Comparison of ENCODE assay signal across 8 cellular contexts in the genomic region with DNA sequence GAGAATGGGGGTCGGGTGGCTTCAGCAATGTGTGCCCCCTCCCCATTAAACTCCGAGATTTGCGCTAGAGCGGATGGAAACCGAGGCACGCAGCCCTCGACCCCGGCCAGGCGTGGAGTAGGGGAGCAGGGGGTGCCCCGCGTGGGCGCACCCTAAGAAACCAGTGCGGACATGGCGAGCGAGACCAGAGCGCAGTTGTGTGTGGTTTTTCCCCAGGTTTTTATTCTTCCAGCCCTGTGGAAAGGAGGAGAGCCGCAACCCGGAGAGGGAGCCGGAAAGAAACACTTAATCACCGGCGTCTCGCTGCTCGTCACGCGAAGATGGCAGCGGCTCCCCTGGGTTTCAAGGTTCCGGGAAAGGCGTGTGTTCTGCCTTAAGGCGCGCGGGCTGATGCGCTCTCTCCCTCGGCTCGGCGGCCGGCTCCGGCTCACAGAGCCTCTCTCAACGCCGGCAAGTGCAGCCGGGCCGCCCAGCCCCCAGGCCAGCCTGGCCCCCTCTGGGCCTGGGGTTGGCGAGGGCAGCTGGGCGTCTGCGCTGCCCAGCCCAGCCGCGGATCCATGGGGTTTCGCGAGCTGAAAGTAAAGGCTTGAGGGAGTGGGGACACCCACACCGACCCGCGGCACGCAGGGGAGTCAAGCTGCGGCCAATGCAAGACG.
DNase-seq lines count a peak whose midpoint lies in the region; ATAC-seq and TF ChIP-seq lines count a peak whose summit lies in the region.

No MANE protein-coding gene starts in this region.

- H3K36me3 ChIP-seq in ACC112 (ENCODE audit: insufficient read depth, low read length) (no peaks in the 10 kb centered on the region), heart left ventricle (no peaks in the 10 kb centered on the region), MM.1S (replicated peaks; ENCODE audit: insufficient read depth, low read length) (no peaks in the 10 kb centered on the region)

- peak overlapping the region; percentile 91 for H3K4me3 Mint-ChIP-seq in activated naive CD4-positive, alpha-beta T cell treated with anti-CD3 and anti-CD28 coated beads, Interleukin-2, amount 50 U/mL, for 24 hours

- H3K9me3 ChIP-seq in heart left ventricle = no peaks in the 10 kb centered on the region
- no peaks in the 10 kb centered on the region for H3K9me3 ChIP-seq in MM.1S (replicated peaks; ENCODE audit: insufficient read depth, low read length)

- TF ChIP-seq CTCF in HFF-Myc (IDR thresholded peaks at IDR 0.05; ENCODE audit: low read depth, low read length, missing control alignments) (no peak), heart left ventricle (IDR thresholded peaks at IDR 0.05) (peak in 1 of 12 donors; percentile 2), retinal pigment epithelial cell (conservative IDR thresholded peaks at IDR 0.05; ENCODE audit: low read depth, low read length) (no peak), MM.1S (IDR thresholded peaks at IDR 0.05; ENCODE audit: low read length) (no peak)

- H3K79me2 ChIP-seq in ACC112 (ENCODE audit: control insufficient read depth, insufficient read depth, low read length, unreplicated experiment) = peaks cover 11% of the 10 kb centered on the region
- H3K79me2 ChIP-seq in MM.1S (ENCODE audit: low read length) = peaks cover 38% of the 10 kb centered on the region

- DNase-seq in HFF-Myc (ENCODE audit: extremely low read depth, low read depth) (no peak), heart left ventricle (peak in 2 of 5 donors; percentile 35 to 54), retinal pigment epithelial cell (ENCODE audit: low read depth) (no peak), MM.1S (no peak), NCI-H748 treated with DMSO at 0.1 percent for 48 hours (lab: John Stamatoyannopoulos, UW) (no peak)

- H3K27me3 ChIP-seq in ACC112 (ENCODE audit: insufficient read depth, low read length) (no peaks in the 10 kb centered on the region), heart left ventricle (peaks cover 0 to 92% (median 0%) of the 10 kb centered on the region in 9 donors), MM.1S (replicated peaks; ENCODE audit: insufficient read depth, low read length) (no peaks in the 10 kb centered on the region)

- H3F3A ChIP-seq in MM.1S (ENCODE audit: insufficient read depth, low read length) = peaks cover 17% of the 10 kb centered on the region

- H3K4me3 ChIP-seq in ACC112 (ENCODE audit: low read depth, low read length) = peak overlapping the region; percentile 78
- H3K4me3 ChIP-seq in HFF-Myc (replicated peaks; ENCODE audit: low read depth, low read length) = peak overlapping the region; percentile 34
- peak overlapping the region in 11 of 12 donors; percentile 19 to 66 (median 53) for H3K4me3 ChIP-seq in heart left ventricle
- peak overlapping the region; percentile 31 for H3K4me3 ChIP-seq in retinal pigment epithelial cell (ENCODE audit: low read length)
- no peak overlapping the region for H3K4me3 ChIP-seq in MM.1S (ENCODE audit: low read length)

- H3K27ac Mint-ChIP-seq in activated naive CD4-positive, alpha-beta T cell treated with anti-CD3 and anti-CD28 coated beads, Interleukin-2, amount 50 U/mL, for 24 hours = peak overlapping the region; percentile 95

- no peaks in the 10 kb centered on the region for H4K20me1 ChIP-seq in MM.1S (ENCODE audit: insufficient read depth, low read length)

- peaks cover 44% of the 10 kb centered on the region for H3K4me1 Mint-ChIP-seq in activated naive CD4-positive, alpha-beta T cell treated with anti-CD3 and anti-CD28 coated beads, Interleukin-2, amount 50 U/mL, for 24 hours

- H2AFZ ChIP-seq in ACC112 (ENCODE audit: low read length, unreplicated experiment) (peak overlapping the region; percentile 33), MM.1S (ENCODE audit: low read length) (no peak overlapping the region)

- 8 to 10% (median 8%) methylated on average over 16 to 54 of the region's 54 CpGs for whole genome bisulfite sequencing in heart left ventricle, 4 donors

- no peak overlapping the region for H3K4me2 ChIP-seq in MM.1S (ENCODE audit: low read depth, low read length)

- H3K9me2 ChIP-seq in MM.1S (replicated peaks; ENCODE audit: insufficient read depth, low read length) = no peaks in the 10 kb centered on the region

- no peak overlapping the region for H3K9ac ChIP-seq in MM.1S (ENCODE audit: low read length)

- no peak for TF ChIP-seq POLR2A in heart left ventricle (IDR thresholded peaks at IDR 0.05)

- no peaks in the 10 kb centered on the region for H3K27me3 Mint-ChIP-seq in activated naive CD4-positive, alpha-beta T cell treated with anti-CD3 and anti-CD28 coated beads, Interleukin-2, amount 50 U/mL, for 24 hours

- H3K4me1 ChIP-seq in ACC112 (ENCODE audit: control insufficient read depth, insufficient read depth, low read length, unreplicated experiment) = peaks cover 30% of the 10 kb centered on the region
- H3K4me1 ChIP-seq in heart left ventricle = peaks cover 0 to 59% (median 22%) of the 10 kb centered on the region in 12 donors
- peaks cover 10% of the 10 kb centered on the region for H3K4me1 ChIP-seq in MM.1S (ENCODE audit: low read length)

- H3K36me3 Mint-ChIP-seq in activated naive CD4-positive, alpha-beta T cell treated with anti-CD3 and anti-CD28 coated beads, Interleukin-2, amount 50 U/mL, for 24 hours = no peaks in the 10 kb centered on the region

- H3K9me3 Mint-ChIP-seq in activated naive CD4-positive, alpha-beta T cell treated with anti-CD3 and anti-CD28 coated beads, Interleukin-2, amount 50 U/mL, for 24 hours = no peaks in the 10 kb centered on the region

- peak in 3 of 4 donors; percentile 2 to 4 (median 3) for ATAC-seq in heart left ventricle
- ATAC-seq in HG03520 (IDR thresholded peaks at IDR 0.05; ENCODE audit: unreplicated experiment) = no peak

- H3K27ac ChIP-seq in ACC112 (ENCODE audit: low read depth, low read length) (peak overlapping the region; percentile 81), heart left ventricle (peak overlapping the region; percentile 76 to 99 (median 88)), MM.1S (ENCODE audit: low read length) (no peak overlapping the region)

- intact Hi-C loops in heart left ventricle (cut with DNase I) = loop anchor here in 6 of 10 donors (5.0 to 10.0 kb wide), 8 partner anchors 64 to 437 kb away; partner anchors contain the start of gene BCOR (in 1 of the 6)
